ENCODE assay signal across 18 cellular contexts in genomic region chr3:2802429-2802828, GRCh38.
"Had no signal": no experiment of that assay in that cellular context is flagged by ENCODE, and none has a peak within 500 bp of the region (broad histone marks: within the 10 kb centered on the region; RNA-seq: fewer than 3 reads in every experiment).

No MANE protein-coding gene starts in this region.

- H3K27me3 Mint-ChIP-seq: dendritic cell treated with granulocyte-macrophage colony-stimulating factor and Interleukin-4, amounts not matched to agents 40 ng/mL and 50 ng/mL, for 4 days had no signal

- H3K36me3 Mint-ChIP-seq: activated CD8-positive, alpha-beta memory T cell treated with anti-CD3 and anti-CD28 coated beads, Interleukin-2, amount 10 ng/mL, durations not matched to agents 7 days and 5 days; activated naive CD8-positive, alpha-beta T cell treated with anti-CD3 and anti-CD28 coated beads for 36 hours had no signal

- DNase-seq: activated CD4-positive, alpha-beta memory T cell treated with anti-CD3 and anti-CD28 coated beads, Interleukin-2, amount 10 ng/mL, durations not matched to agents 7 days and 5 days; activated CD4-positive, alpha-beta T cell treated with anti-CD3 and anti-CD28 coated beads for 36 hours; activated CD8-positive, alpha-beta memory T cell treated with anti-CD3 and anti-CD28 coated beads, Interleukin-2, amount 10 ng/mL, durations not matched to agents 7 days and 5 days; activated naive CD8-positive, alpha-beta T cell treated with anti-CD3 and anti-CD28 coated beads for 36 hours; amniotic stem cell; effector CD8-positive, alpha-beta T cell; kidney; left lung; stimulated activated CD4-positive, alpha-beta T cell treated with anti-CD3 and anti-CD28 coated beads, Interleukin-15, amount 100 ng/mL, for 24 hours; stimulated activated CD4-positive, alpha-beta T cell treated with anti-CD3 and anti-CD28 coated beads, Interleukin-4, amount 100 ng/mL, for 1 hour; stimulated activated naive CD8-positive, alpha-beta T cell treated with anti-CD3 and anti-CD28 coated beads, Interleukin-15, amount 100 ng/mL, for 72 hours; trophoblast cell had no signal

- H3K4me2 ChIP-seq: hepatocyte had no signal

- H3K9me3 Mint-ChIP-seq: activated CD4-positive, alpha-beta memory T cell treated with anti-CD3 and anti-CD28 coated beads, Interleukin-2, amount 10 ng/mL, durations not matched to agents 7 days and 5 days; activated naive CD8-positive, alpha-beta T cell treated with anti-CD3 and anti-CD28 coated beads for 36 hours; stimulated activated naive CD8-positive, alpha-beta T cell treated with anti-CD3 and anti-CD28 coated beads, Interleukin-15, amount 100 ng/mL, for 72 hours had no signal

- H3K9me3 ChIP-seq: left lung, right atrium auricular region, suprapubic skin had no signal

- H3K4me1 Mint-ChIP-seq: activated CD4-positive, alpha-beta memory T cell treated with anti-CD3 and anti-CD28 coated beads, Interleukin-2, amount 10 ng/mL, durations not matched to agents 7 days and 5 days; activated CD4-positive, alpha-beta T cell treated with anti-CD3 and anti-CD28 coated beads for 36 hours; activated CD8-positive, alpha-beta memory T cell treated with anti-CD3 and anti-CD28 coated beads, Interleukin-2, amount 10 ng/mL, durations not matched to agents 7 days and 5 days; activated naive CD8-positive, alpha-beta T cell treated with anti-CD3 and anti-CD28 coated beads for 36 hours; stimulated activated naive CD8-positive, alpha-beta T cell treated with anti-CD3 and anti-CD28 coated beads, Interleukin-15, amount 100 ng/mL, for 72 hours; WTC11 had no signal

- FAIRE-seq: kidney had no signal

- H2AFZ ChIP-seq: hepatocyte had no signal

- H3K4me3 Mint-ChIP-seq: activated CD4-positive, alpha-beta memory T cell treated with anti-CD3 and anti-CD28 coated beads, Interleukin-2, amount 10 ng/mL, durations not matched to agents 7 days and 5 days; activated CD4-positive, alpha-beta T cell treated with anti-CD3 and anti-CD28 coated beads for 36 hours; activated CD8-positive, alpha-beta memory T cell treated with anti-CD3 and anti-CD28 coated beads, Interleukin-2, amount 10 ng/mL, durations not matched to agents 7 days and 5 days; activated naive CD8-positive, alpha-beta T cell treated with anti-CD3 and anti-CD28 coated beads for 36 hours; dendritic cell treated with granulocyte-macrophage colony-stimulating factor and Interleukin-4, amounts not matched to agents 40 ng/mL and 50 ng/mL, for 4 days; stimulated activated naive CD8-positive, alpha-beta T cell treated with anti-CD3 and anti-CD28 coated beads, Interleukin-15, amount 100 ng/mL, for 72 hours; WTC11 had no signal

- H3K79me2 ChIP-seq: hepatocyte had no signal

- H3K36me3 ChIP-seq: left lung, right atrium auricular region, suprapubic skin had no signal

- ATAC-seq: activated CD4-positive, alpha-beta T cell treated with anti-CD3 and anti-CD28 coated beads for 36 hours; activated CD8-positive, alpha-beta memory T cell treated with anti-CD3 and anti-CD28 coated beads, Interleukin-2, amount 10 ng/mL, durations not matched to agents 7 days and 5 days; left lung; stimulated activated naive CD8-positive, alpha-beta T cell treated with anti-CD3 and anti-CD28 coated beads, Interleukin-15, amount 100 ng/mL, for 72 hours; WTC11 had no signal

- H3K4me1 ChIP-seq: left lung, right atrium auricular region, suprapubic skin had no signal

- H3K27ac ChIP-seq: hepatocyte, left lung, right atrium auricular region, skin epidermis, suprapubic skin had no signal

- H3K27ac Mint-ChIP-seq: activated CD4-positive, alpha-beta memory T cell treated with anti-CD3 and anti-CD28 coated beads, Interleukin-2, amount 10 ng/mL, durations not matched to agents 7 days and 5 days; activated CD4-positive, alpha-beta T cell treated with anti-CD3 and anti-CD28 coated beads for 36 hours; activated CD8-positive, alpha-beta memory T cell treated with anti-CD3 and anti-CD28 coated beads, Interleukin-2, amount 10 ng/mL, durations not matched to agents 7 days and 5 days; activated naive CD8-positive, alpha-beta T cell treated with anti-CD3 and anti-CD28 coated beads for 36 hours; dendritic cell treated with granulocyte-macrophage colony-stimulating factor and Interleukin-4, amounts not matched to agents 40 ng/mL and 50 ng/mL, for 4 days; stimulated activated naive CD8-positive, alpha-beta T cell treated with anti-CD3 and anti-CD28 coated beads, Interleukin-15, amount 100 ng/mL, for 72 hours; WTC11 had no signal

- H3K4me3 ChIP-seq: hepatocyte, left lung, right atrium auricular region, skin epidermis, suprapubic skin had no signal

- H3K27me3 ChIP-seq: hepatocyte, left lung, right atrium auricular region, suprapubic skin had no signal
